ENCODE assay signal across 8 cellular contexts in genomic region chr19:18894254-18895037, GRCh38. TPM values are rescaled to one million over a fixed set of nuclear protein-coding genes. Genes with fewer than 3 reads are reported as not detected.
DNase-seq lines count a peak whose midpoint lies in the region; ATAC-seq and TF ChIP-seq lines count a peak whose summit lies in the region.

No MANE protein-coding gene starts in this region.

- no peak for TF ChIP-seq CTCF in left lung (IDR thresholded peaks at IDR 0.05)

- H3K9me3 ChIP-seq in left lung = no peaks in the 10 kb centered on the region

- no peak overlapping the region for H3K4me3 ChIP-seq in left lung

- H3K27me3 ChIP-seq in left lung = peaks cover 15 to 49% of the 10 kb centered on the region in 2 donors

- in situ Hi-C loops in G401 (cut with HindIII; ENCODE audit: low sequenced_read_pairs) = no loop called here

- intact Hi-C loops in left lung (cut with DNase I) = no loop called here

- ATAC-seq in left lung = no peak
- no peak for ATAC-seq in HG03097 (IDR thresholded peaks at IDR 0.05; ENCODE audit: low FRiP score, unreplicated experiment)

- no peak overlapping the region for H3K27ac ChIP-seq in left lung

- H3K36me3 ChIP-seq in left lung = peaks cover 0 to 10% of the 10 kb centered on the region in 2 donors

- peaks cover 0 to 16% of the 10 kb centered on the region in 2 donors for H3K4me1 ChIP-seq in left lung

- peak; percentile 51 for DNase-seq in G401 (ENCODE audit: low spot score)
- peak; percentile 38 for DNase-seq in NCI-H748 treated with DMSO at 0.1 percent for 48 hours (lab: John Stamatoyannopoulos, UW)
- peak; percentile 33 for DNase-seq in foreskin melanocyte
- DNase-seq in retina = peak; percentile 83
- no peak for DNase-seq in DMS114 treated with DMSO at 0.1 percent for 48 hours (lab: John Stamatoyannopoulos, UW; ENCODE audit: unreplicated experiment)
- DNase-seq in left lung = no peak
- no peak for DNase-seq in HuH-7 (ENCODE audit: low spot score)

RNA-seq across cellular contexts. Expression of gene CERS1, which starts 1.5 kb away (rescaled TPM):
- 10.5 and 13.1 TPM in 2 replicates for total RNA-seq in G401 (2014; rRNA removed; shearing (Covaris generic))
- under 1 TPM; 0.20 to 0.24 TPM for total RNA-seq in left lung

RNA-seq across cellular contexts. Expression of gene COPE, which starts 24.7 kb away (rescaled TPM):
- total RNA-seq in G401 (2014; rRNA removed; shearing (Covaris generic)) = 410 and 516 TPM in 2 replicates
- total RNA-seq in left lung = 100 to 1,000 TPM; 196 to 226 TPM

RNA-seq across cellular contexts. Expression of gene DDX49, which starts 25.1 kb away (rescaled TPM):
- total RNA-seq in G401 (2014; rRNA removed; shearing (Covaris generic)) = 64.6 and 77.8 TPM in 2 replicates
- total RNA-seq in left lung = 10 to 100 TPM; 33.5 to 40.7 TPM

RNA-seq across cellular contexts. Expression of gene HOMER3, which starts 46.6 kb away (rescaled TPM):
- 25.0 and 57.7 TPM in 2 replicates for total RNA-seq in G401 (2014; rRNA removed; shearing (Covaris generic))
- total RNA-seq in left lung = 10 to 100 TPM; 27.6 to 32.1 TPM

Comparison
In these comparisons a context has a peak if more than half of its experiments do, and no peak if none do; other contexts are left out.
1. DNase-seq: peak in G401 (single experiment), NCI-H748 treated with DMSO at 0.1 percent for 48 hours (single experiment), foreskin melanocyte (single experiment) and retina (single experiment); none in DMS114 treated with DMSO at 0.1 percent for 48 hours (single experiment), left lung (0 of 2) and HuH-7 (single experiment).